Comparison of ENCODE assay signal across 14 cellular contexts in the genomic region with DNA sequence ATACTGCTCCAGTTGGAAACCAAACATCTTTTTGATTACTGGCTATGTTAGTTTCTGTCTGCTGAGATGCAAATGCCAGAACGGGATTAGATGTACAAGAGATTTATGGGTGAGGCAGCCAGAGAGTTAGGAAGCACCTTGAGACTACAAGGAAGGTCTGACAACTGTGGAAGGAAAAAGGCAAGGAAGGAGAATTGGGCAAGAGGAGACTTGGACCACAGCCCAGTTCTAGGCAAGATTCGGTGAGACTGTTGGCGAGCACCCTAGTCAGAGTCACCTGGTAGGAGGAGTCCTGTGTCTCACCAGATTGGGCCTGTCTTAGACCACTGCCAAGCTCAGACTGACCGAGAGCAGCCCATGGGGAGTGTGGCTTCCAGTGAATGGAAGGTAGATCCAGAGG.
DNase-seq lines count a peak whose midpoint lies in the region; ATAC-seq and TF ChIP-seq lines count a peak whose summit lies in the region.
"Had no signal": no experiment of that assay in that cellular context is flagged by ENCODE, and none has a peak within 500 bp of the region (broad histone marks: within the 10 kb centered on the region; RNA-seq: fewer than 3 reads in every experiment).

No MANE protein-coding gene starts in this region.

- H3K27ac Mint-ChIP-seq in CD14-positive monocyte, result peak overlapping the region in 5 of 7 donors; percentile 12 to 90 (median 60)
- H3K27ac Mint-ChIP-seq: CD4-positive, alpha-beta T cell; GM23338; H9 had no signal

- no peaks in the 10 kb centered on the region for H3K27me3 ChIP-seq in RWPE2 (ENCODE audit: insufficient read depth, poor library complexity, severe bottlenecking)
- H3K27me3 ChIP-seq in A673 (replicated peaks; ENCODE audit: insufficient read depth, low read depth, low read length, poor library complexity), result no peaks in the 10 kb centered on the region

- H3K4me3 Mint-ChIP-seq in CD14-positive monocyte, result no peak overlapping the region
- H3K4me3 Mint-ChIP-seq: CD4-positive, alpha-beta T cell; GM23338; H9 had no signal

- BruUV-seq in A673 (replicated peaks; lab: Mats Ljungman, UMichigan), result no TSS peak

- H3K27me3 Mint-ChIP-seq in CD14-positive monocyte (ENCODE audit: low read depth in 3 of 3), result no peaks in the 10 kb centered on the region

- intact Hi-C loops in CD14-positive monocyte (cut with micrococcal nuclease) (no loop called here), sciatic nerve (cut with DNase I) (no loop called here), A673 (cut with micrococcal nuclease; ENCODE audit: unreplicated experiment) (no loop called here), mucosa of descending colon (cut with DNase I, micrococcal nuclease) (no loop called here)

- no peak overlapping the region for H3K27ac ChIP-seq in RWPE2 (ENCODE audit: poor library complexity, severe bottlenecking)
- H3K27ac ChIP-seq in A673 (ENCODE audit: low read depth, low read length, poor library complexity, severe bottlenecking), result no peak overlapping the region
- H3K27ac ChIP-seq: A549 had no signal

- H3K4me1 ChIP-seq in RWPE2 (ENCODE audit: insufficient read depth, poor library complexity, severe bottlenecking) (peaks cover 7% of the 10 kb centered on the region), A673 (ENCODE audit: insufficient read depth, low read length, poor library complexity, severe bottlenecking) (no peaks in the 10 kb centered on the region), mucosa of descending colon (ENCODE audit: low read depth) (no peaks in the 10 kb centered on the region)
- H3K4me1 ChIP-seq: A549 had no signal

- H3K4me1 Mint-ChIP-seq in CD14-positive monocyte, result peaks cover 62% of the 10 kb centered on the region

- CTCF ChIA-PET in A673 (lab: Charles Lee), result no interaction called here

- DNase-seq in CD14-positive monocyte (ENCODE audit: low spot score) (no peak), RWPE2 (ENCODE audit: low spot score) (no peak), epithelial cell of esophagus (ENCODE audit: low read depth) (peak; percentile 77), sciatic nerve (ENCODE audit: low spot score) (no peak), A673 (ENCODE audit: low spot score) (no peak), mucosa of descending colon (no peak)
- DNase-seq: Calu3; CD4-positive, alpha-beta T cell; DMS79 treated with DMSO at 0.1 percent for 48 hours; EL; H9; IMR-90 had no signal

- peak; percentile 17; the same call in 1 of the 3 replicates for ATAC-seq in RWPE2 (ENCODE audit: low read depth)
- no peak for ATAC-seq in sciatic nerve
- ATAC-seq in mucosa of descending colon, result no peak
- ATAC-seq: A549, GM23338 had no signal

- TF ChIP-seq CTCF in CD14-positive monocyte (IDR thresholded peaks at IDR 0.05) (no peak), RWPE2 (IDR thresholded peaks at IDR 0.05; ENCODE audit: poor library complexity, severe bottlenecking) (no peak), epithelial cell of esophagus (IDR thresholded peaks at IDR 0.05; ENCODE audit: insufficient read depth, low read depth, low read length, missing control alignments) (no peak), A673 (conservative IDR thresholded peaks at IDR 0.05; ENCODE audit: low read depth, low read length) (no peak), mucosa of descending colon (IDR thresholded peaks at IDR 0.05) (no peak)

- H3K9me3 ChIP-seq in RWPE2 (ENCODE audit: severe bottlenecking) (no peaks in the 10 kb centered on the region), A673 (ENCODE audit: low read depth, low read length, poor library complexity, severe bottlenecking) (no peaks in the 10 kb centered on the region), mucosa of descending colon (no peaks in the 10 kb centered on the region)
- H3K9me3 ChIP-seq: A549 had no signal

- no peaks in the 10 kb centered on the region for H3K36me3 ChIP-seq in RWPE2 (ENCODE audit: low read depth)
- no peaks in the 10 kb centered on the region for H3K36me3 ChIP-seq in A673 (ENCODE audit: insufficient read depth, low read length, poor library complexity, severe bottlenecking)
- H3K36me3 ChIP-seq in mucosa of descending colon (ENCODE audit: low read depth), result no peaks in the 10 kb centered on the region

- peaks cover 0 to 3% (median 0%) of the 10 kb centered on the region in 7 donors for H3K9me3 Mint-ChIP-seq in CD14-positive monocyte
- H3K9me3 Mint-ChIP-seq: CD4-positive, alpha-beta T cell; GM23338; H9 had no signal

- H3K4me3 ChIP-seq in RWPE2 (ENCODE audit: severe bottlenecking) (no peak overlapping the region), epithelial cell of esophagus (ENCODE audit: low read length) (no peak overlapping the region), A673 (ENCODE audit: low read depth, low read length, poor library complexity, severe bottlenecking) (no peak overlapping the region), mucosa of descending colon (no peak overlapping the region)
- H3K4me3 ChIP-seq: A549, GM23338 had no signal

- POLR2A ChIA-PET in A673 (lab: Charles Lee; ENCODE audit: low non-redundant PET), result no interaction called here

- H3K36me3 Mint-ChIP-seq in CD14-positive monocyte, result no peaks in the 10 kb centered on the region
